In genomic region chr12:8113117-8113516, GRCh38 we compare ENCODE assay signal across 7 cellular contexts. TPM values are rescaled to one million over a fixed set of nuclear protein-coding genes. Genes with fewer than 3 reads are reported as not detected.
"Had no signal": no experiment of that assay in that cellular context is flagged by ENCODE, and none has a peak within 500 bp of the region (broad histone marks: within the 10 kb centered on the region; RNA-seq: fewer than 3 reads in every experiment).

No MANE protein-coding gene starts in this region.

RNA-seq across cellular contexts. Expression of gene CLEC4A, which starts 10.3 kb away (rescaled TPM):
- total RNA-seq: GM23248, GM23338, H4, H7 had no signal

RNA-seq across cellular contexts. Expression of gene ZNF705A, which starts 43.7 kb away (rescaled TPM):
- total RNA-seq: GM23248, GM23338, H1, H4, H7, H9, HFFc6 had no signal
- polyA plus RNA-seq: GM23248, GM23338, H1 had no signal

RNA-seq across cellular contexts. Expression of gene C3AR1, which starts 47.0 kb away (rescaled TPM):
- total RNA-seq: GM23248, GM23338, H1, H7, H9 had no signal
- polyA plus RNA-seq: GM23338, H1 had no signal
